Comparison of ENCODE assay signal across 26 cellular contexts in genomic region chr6:136682292-136682691, GRCh38.
"Had no signal": no experiment of that assay in that cellular context is flagged by ENCODE, and none has a peak within 500 bp of the region (broad histone marks: within the 10 kb centered on the region; RNA-seq: fewer than 3 reads in every experiment).

No MANE protein-coding gene starts in this region.

- H3K27me3 Mint-ChIP-seq: memory B cell; naive thymus-derived CD4-positive, alpha-beta T cell; stimulated activated naive B cell treated with anti-CD40 and anti-IgM and Interleukin-4, amounts not matched to agents 10 μg/mL and 1 μg/mL and 100 μg/mL, for 72 hours; stimulated activated naive CD8-positive, alpha-beta T cell treated with anti-CD3 and anti-CD28 coated beads, Interleukin-15, Interleukin-2, amounts not matched to agents 100 ng/mL and 50 ng/mL, for 24 hours had no signal

- H3K9me3 ChIP-seq: gastrocnemius medialis, heart left ventricle, mucosa of descending colon, psoas muscle, sigmoid colon, suprapubic skin, thyroid gland, vagina had no signal

- H3K4me3 Mint-ChIP-seq: endodermal cell; memory B cell; naive thymus-derived CD4-positive, alpha-beta T cell; nephron; neural progenitor cell; stimulated activated naive B cell treated with anti-CD40 and anti-IgM and Interleukin-4, amounts not matched to agents 10 μg/mL and 1 μg/mL and 100 μg/mL, for 72 hours; stimulated activated naive CD8-positive, alpha-beta T cell treated with anti-CD3 and anti-CD28 coated beads, Interleukin-15, Interleukin-2, amounts not matched to agents 100 ng/mL and 50 ng/mL, for 24 hours had no signal

- DNase-seq: dorsolateral prefrontal cortex; effector CD4-positive, alpha-beta T cell; endodermal cell; foreskin fibroblast; gastrocnemius medialis; heart left ventricle; kidney; mucosa of descending colon; naive thymus-derived CD4-positive, alpha-beta T cell; psoas muscle; right cardiac atrium; sigmoid colon; stimulated activated CD4-positive, alpha-beta T cell treated with anti-CD3 and anti-CD28 coated beads, Interleukin-4, amount 100 ng/mL, for 4 hours; stimulated activated naive B cell treated with anti-CD40 and anti-IgM and Interleukin-4, amounts not matched to agents 10 μg/mL and 1 μg/mL and 100 μg/mL, for 72 hours; thyroid gland; trophoblast cell had no signal

- H3K27ac ChIP-seq: epithelial cell of prostate, gastrocnemius medialis, hepatocyte, neural progenitor cell, psoas muscle, sigmoid colon, suprapubic skin, vagina had no signal

- H3K27ac Mint-ChIP-seq: endodermal cell; memory B cell; naive thymus-derived CD4-positive, alpha-beta T cell; nephron; neural progenitor cell; stimulated activated naive B cell treated with anti-CD40 and anti-IgM and Interleukin-4, amounts not matched to agents 10 μg/mL and 1 μg/mL and 100 μg/mL, for 72 hours; stimulated activated naive CD8-positive, alpha-beta T cell treated with anti-CD3 and anti-CD28 coated beads, Interleukin-15, Interleukin-2, amounts not matched to agents 100 ng/mL and 50 ng/mL, for 24 hours had no signal

- ATAC-seq: gastrocnemius medialis; heart left ventricle; left lobe of liver; mucosa of descending colon; naive thymus-derived CD4-positive, alpha-beta T cell; psoas muscle; stimulated activated naive B cell treated with anti-CD40 and anti-IgM and Interleukin-4, amounts not matched to agents 10 μg/mL and 1 μg/mL and 100 μg/mL, for 72 hours had no signal

- H3K9me3 Mint-ChIP-seq: memory B cell; stimulated activated naive CD8-positive, alpha-beta T cell treated with anti-CD3 and anti-CD28 coated beads, Interleukin-15, Interleukin-2, amounts not matched to agents 100 ng/mL and 50 ng/mL, for 24 hours had no signal

- H3K36me3 ChIP-seq: gastrocnemius medialis, neural progenitor cell, sigmoid colon, suprapubic skin, thyroid gland, vagina had no signal

- H3K9ac ChIP-seq: neural progenitor cell had no signal

- H3K4me1 Mint-ChIP-seq: endodermal cell, nephron, neural progenitor cell had no signal

- H3K4me3 ChIP-seq: dorsolateral prefrontal cortex, gastrocnemius medialis, heart left ventricle, hepatocyte, lung, mucosa of descending colon, neural progenitor cell, psoas muscle, sigmoid colon, suprapubic skin, thyroid gland, vagina had no signal

- H3K36me3 Mint-ChIP-seq: neural progenitor cell had no signal

- H3K4me1 ChIP-seq: gastrocnemius medialis, neural progenitor cell, psoas muscle, sigmoid colon, suprapubic skin, vagina had no signal

- H3K27me3 ChIP-seq: dorsolateral prefrontal cortex, gastrocnemius medialis, heart left ventricle, hepatocyte, neural progenitor cell, sigmoid colon, suprapubic skin, thyroid gland, vagina had no signal
